1 cellular context compared by ENCODE assay signal in the genomic region with DNA sequence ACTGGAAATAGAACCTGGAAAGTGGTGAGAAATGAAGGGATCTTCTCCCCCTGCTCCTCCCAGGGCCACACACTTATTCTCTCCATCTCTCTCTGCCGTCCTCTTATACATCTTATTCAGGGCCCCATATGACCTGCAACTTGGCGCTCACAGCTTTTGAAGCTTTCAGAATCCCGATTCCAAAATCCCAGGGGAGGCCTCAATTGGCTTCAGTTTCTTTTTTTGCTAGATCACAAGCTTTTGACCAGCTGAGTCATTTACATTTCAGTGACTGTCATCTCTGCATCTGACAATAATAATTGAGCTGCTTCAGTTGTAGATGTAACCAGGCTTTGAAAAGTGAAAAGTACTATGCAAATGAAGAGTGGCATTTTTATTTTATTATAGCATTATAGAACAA.
TF ChIP-seq lines count a peak whose summit lies in the region.

No MANE protein-coding gene starts in this region.

TF ChIP-seq in SK-N-SH, 30 proteins besides CTCF, POLR2A, EP300 and RAD21:
- no peak for TF ChIP-seq YY1 (IDR thresholded peaks at IDR 0.05; ENCODE audit: low read depth)
- TF ChIP-seq, protein P1, sequence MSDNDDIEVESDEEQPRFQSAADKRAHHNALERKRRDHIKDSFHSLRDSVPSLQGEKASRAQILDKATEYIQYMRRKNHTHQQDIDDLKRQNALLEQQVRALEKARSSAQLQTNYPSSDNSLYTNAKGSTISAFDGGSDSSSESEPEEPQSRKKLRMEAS (IDR thresholded peaks at IDR 0.05; ENCODE audit: low read depth), result no peak
- TF ChIP-seq SIN3A (IDR thresholded peaks at IDR 0.05; ENCODE audit: borderline replicate concordance, low read depth, low read length), result no peak
- TF ChIP-seq, protein P2, sequence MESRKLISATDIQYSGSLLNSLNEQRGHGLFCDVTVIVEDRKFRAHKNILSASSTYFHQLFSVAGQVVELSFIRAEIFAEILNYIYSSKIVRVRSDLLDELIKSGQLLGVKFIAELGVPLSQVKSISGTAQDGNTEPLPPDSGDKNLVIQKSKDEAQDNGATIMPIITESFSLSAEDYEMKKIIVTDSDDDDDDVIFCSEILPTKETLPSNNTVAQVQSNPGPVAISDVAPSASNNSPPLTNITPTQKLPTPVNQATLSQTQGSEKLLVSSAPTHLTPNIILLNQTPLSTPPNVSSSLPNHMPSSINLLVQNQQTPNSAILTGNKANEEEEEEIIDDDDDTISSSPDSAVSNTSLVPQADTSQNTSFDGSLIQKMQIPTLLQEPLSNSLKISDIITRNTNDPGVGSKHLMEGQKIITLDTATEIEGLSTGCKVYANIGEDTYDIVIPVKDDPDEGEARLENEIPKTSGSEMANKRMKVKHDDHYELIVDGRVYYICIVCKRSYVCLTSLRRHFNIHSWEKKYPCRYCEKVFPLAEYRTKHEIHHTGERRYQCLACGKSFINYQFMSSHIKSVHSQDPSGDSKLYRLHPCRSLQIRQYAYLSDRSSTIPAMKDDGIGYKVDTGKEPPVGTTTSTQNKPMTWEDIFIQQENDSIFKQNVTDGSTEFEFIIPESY (IDR thresholded peaks at IDR 0.05; ENCODE audit: borderline replicate concordance, low read depth), result no peak
- TF ChIP-seq CHD2 (IDR thresholded peaks at IDR 0.05; ENCODE audit: low read length, partially characterized antibody), result no peak
- no peak for TF ChIP-seq NRF1 (IDR thresholded peaks at IDR 0.05; ENCODE audit: low read depth, low read length)
- TF ChIP-seq, protein P3, sequence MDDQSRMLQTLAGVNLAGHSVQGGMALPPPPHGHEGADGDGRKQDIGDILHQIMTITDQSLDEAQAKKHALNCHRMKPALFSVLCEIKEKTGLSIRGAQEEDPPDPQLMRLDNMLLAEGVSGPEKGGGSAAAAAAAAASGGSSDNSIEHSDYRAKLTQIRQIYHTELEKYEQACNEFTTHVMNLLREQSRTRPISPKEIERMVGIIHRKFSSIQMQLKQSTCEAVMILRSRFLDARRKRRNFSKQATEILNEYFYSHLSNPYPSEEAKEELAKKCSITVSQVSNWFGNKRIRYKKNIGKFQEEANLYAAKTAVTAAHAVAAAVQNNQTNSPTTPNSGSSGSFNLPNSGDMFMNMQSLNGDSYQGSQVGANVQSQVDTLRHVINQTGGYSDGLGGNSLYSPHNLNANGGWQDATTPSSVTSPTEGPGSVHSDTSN (IDR thresholded peaks at IDR 0.05), result no peak
- TF ChIP-seq TAF1 (IDR thresholded peaks at IDR 0.05; ENCODE audit: borderline replicate concordance, low read depth, low read length), result no peak
- TF ChIP-seq GABPA (IDR thresholded peaks at IDR 0.05; ENCODE audit: low read depth), result no peak
- no peak for TF ChIP-seq POLR2AphosphoS5 (IDR thresholded peaks at IDR 0.05; ENCODE audit: low read depth, low read length)
- no peak for TF ChIP-seq TEAD4 (IDR thresholded peaks at IDR 0.05; ENCODE audit: borderline replicate concordance, insufficient read depth)
- no peak for TF ChIP-seq SMC3 (IDR thresholded peaks at IDR 0.05; ENCODE audit: low read depth, low read length)
- no peak for TF ChIP-seq MXI1 (IDR thresholded peaks at IDR 0.05; ENCODE audit: low read depth, low read length)
- TF ChIP-seq, protein P4, sequence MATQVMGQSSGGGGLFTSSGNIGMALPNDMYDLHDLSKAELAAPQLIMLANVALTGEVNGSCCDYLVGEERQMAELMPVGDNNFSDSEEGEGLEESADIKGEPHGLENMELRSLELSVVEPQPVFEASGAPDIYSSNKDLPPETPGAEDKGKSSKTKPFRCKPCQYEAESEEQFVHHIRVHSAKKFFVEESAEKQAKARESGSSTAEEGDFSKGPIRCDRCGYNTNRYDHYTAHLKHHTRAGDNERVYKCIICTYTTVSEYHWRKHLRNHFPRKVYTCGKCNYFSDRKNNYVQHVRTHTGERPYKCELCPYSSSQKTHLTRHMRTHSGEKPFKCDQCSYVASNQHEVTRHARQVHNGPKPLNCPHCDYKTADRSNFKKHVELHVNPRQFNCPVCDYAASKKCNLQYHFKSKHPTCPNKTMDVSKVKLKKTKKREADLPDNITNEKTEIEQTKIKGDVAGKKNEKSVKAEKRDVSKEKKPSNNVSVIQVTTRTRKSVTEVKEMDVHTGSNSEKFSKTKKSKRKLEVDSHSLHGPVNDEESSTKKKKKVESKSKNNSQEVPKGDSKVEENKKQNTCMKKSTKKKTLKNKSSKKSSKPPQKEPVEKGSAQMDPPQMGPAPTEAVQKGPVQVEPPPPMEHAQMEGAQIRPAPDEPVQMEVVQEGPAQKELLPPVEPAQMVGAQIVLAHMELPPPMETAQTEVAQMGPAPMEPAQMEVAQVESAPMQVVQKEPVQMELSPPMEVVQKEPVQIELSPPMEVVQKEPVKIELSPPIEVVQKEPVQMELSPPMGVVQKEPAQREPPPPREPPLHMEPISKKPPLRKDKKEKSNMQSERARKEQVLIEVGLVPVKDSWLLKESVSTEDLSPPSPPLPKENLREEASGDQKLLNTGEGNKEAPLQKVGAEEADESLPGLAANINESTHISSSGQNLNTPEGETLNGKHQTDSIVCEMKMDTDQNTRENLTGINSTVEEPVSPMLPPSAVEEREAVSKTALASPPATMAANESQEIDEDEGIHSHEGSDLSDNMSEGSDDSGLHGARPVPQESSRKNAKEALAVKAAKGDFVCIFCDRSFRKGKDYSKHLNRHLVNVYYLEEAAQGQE (IDR thresholded peaks at IDR 0.05; ENCODE audit: low read depth, low read length), result no peak
TF ChIP-seq in SK-N-SH: peak in this region for 0.
